ENCODE assay signal across 1 cellular context in the genomic region with DNA sequence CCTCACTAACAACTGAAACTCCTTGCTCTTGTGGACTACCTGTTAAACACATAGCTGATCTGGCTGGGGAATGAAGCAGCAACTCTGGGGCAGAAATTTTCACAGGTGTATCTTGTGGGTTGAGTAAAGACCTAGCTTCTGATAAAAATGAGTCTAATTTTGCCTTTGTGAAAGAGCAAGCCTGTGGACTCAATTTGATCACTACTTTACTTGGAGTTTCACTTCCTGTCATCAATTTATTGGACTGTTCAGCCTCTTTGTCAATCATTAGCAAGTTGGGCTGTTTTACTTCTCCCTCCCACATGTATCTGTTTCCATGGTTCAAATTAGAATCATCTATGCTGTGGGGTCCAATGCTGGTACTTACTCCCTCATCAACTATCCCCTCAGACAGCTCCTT.
TF ChIP-seq lines count a peak whose summit lies in the region.

No MANE protein-coding gene starts in this region.

TF ChIP-seq in WTC11, 78 proteins besides CTCF, POLR2A, EP300 and RAD21:
- no peak for TF ChIP-seq ZNF317 (CRISPR knock-in tag; IDR thresholded peaks at IDR 0.05; ENCODE audit: borderline replicate concordance, low read depth)
- no peak for TF ChIP-seq KAT7 (CRISPR knock-in tag; IDR thresholded peaks at IDR 0.05; ENCODE audit: borderline replicate concordance)
- no peak for TF ChIP-seq ATF1 (CRISPR knock-in tag; IDR thresholded peaks at IDR 0.05)
- TF ChIP-seq, protein P1, sequence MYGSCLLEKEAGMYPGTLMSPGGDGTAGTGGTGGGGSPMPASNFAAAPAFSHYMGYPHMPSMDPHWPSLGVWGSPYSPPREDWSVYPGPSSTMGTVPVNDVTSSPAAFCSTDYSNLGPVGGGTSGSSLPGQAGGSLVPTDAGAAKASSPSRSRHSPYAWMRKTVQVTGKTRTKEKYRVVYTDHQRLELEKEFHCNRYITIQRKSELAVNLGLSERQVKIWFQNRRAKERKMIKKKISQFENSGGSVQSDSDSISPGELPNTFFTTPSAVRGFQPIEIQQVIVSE (CRISPR knock-in tag; IDR thresholded peaks at IDR 0.05; ENCODE audit: borderline replicate concordance): no peak
- no peak for TF ChIP-seq GTF2I (CRISPR knock-in tag; conservative IDR thresholded peaks at IDR 0.05)
- no peak for TF ChIP-seq ZNF219 (CRISPR knock-in tag; IDR thresholded peaks at IDR 0.05; ENCODE audit: borderline replicate concordance)
- no peak for TF ChIP-seq MYBL2 (CRISPR knock-in tag; IDR thresholded peaks at IDR 0.05)
- TF ChIP-seq NFYB (CRISPR knock-in tag; conservative IDR thresholded peaks at IDR 0.05; ENCODE audit: low read depth): no peak
- TF ChIP-seq, protein P2, sequence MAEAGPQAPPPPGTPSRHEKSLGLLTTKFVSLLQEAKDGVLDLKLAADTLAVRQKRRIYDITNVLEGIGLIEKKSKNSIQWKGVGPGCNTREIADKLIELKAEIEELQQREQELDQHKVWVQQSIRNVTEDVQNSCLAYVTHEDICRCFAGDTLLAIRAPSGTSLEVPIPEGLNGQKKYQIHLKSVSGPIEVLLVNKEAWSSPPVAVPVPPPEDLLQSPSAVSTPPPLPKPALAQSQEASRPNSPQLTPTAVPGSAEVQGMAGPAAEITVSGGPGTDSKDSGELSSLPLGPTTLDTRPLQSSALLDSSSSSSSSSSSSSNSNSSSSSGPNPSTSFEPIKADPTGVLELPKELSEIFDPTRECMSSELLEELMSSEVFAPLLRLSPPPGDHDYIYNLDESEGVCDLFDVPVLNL (CRISPR knock-in tag; IDR thresholded peaks at IDR 0.05; ENCODE audit: borderline replicate concordance, low read depth): no peak
- no peak for TF ChIP-seq SMAD4 (CRISPR knock-in tag; IDR thresholded peaks at IDR 0.05)
- TF ChIP-seq, protein P3, sequence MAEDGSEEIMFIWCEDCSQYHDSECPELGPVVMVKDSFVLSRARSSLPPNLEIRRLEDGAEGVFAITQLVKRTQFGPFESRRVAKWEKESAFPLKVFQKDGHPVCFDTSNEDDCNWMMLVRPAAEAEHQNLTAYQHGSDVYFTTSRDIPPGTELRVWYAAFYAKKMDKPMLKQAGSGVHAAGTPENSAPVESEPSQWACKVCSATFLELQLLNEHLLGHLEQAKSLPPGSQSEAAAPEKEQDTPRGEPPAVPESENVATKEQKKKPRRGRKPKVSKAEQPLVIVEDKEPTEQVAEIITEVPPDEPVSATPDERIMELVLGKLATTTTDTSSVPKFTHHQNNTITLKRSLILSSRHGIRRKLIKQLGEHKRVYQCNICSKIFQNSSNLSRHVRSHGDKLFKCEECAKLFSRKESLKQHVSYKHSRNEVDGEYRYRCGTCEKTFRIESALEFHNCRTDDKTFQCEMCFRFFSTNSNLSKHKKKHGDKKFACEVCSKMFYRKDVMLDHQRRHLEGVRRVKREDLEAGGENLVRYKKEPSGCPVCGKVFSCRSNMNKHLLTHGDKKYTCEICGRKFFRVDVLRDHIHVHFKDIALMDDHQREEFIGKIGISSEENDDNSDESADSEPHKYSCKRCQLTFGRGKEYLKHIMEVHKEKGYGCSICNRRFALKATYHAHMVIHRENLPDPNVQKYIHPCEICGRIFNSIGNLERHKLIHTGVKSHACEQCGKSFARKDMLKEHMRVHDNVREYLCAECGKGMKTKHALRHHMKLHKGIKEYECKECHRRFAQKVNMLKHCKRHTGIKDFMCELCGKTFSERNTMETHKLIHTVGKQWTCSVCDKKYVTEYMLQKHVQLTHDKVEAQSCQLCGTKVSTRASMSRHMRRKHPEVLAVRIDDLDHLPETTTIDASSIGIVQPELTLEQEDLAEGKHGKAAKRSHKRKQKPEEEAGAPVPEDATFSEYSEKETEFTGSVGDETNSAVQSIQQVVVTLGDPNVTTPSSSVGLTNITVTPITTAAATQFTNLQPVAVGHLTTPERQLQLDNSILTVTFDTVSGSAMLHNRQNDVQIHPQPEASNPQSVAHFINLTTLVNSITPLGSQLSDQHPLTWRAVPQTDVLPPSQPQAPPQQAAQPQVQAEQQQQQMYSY (CRISPR knock-in tag; IDR thresholded peaks at IDR 0.05): no peak
- no peak for TF ChIP-seq ZNF416 (CRISPR knock-in tag; IDR thresholded peaks at IDR 0.05)
- TF ChIP-seq RELA (CRISPR knock-in tag; IDR thresholded peaks at IDR 0.05; ENCODE audit: borderline replicate concordance): no peak
- no peak for TF ChIP-seq HMGA2 (CRISPR knock-in tag; IDR thresholded peaks at IDR 0.05)
- TF ChIP-seq ZNF671 (CRISPR knock-in tag; IDR thresholded peaks at IDR 0.05): no peak
- TF ChIP-seq FOXJ3 (CRISPR knock-in tag; IDR thresholded peaks at IDR 0.05; ENCODE audit: borderline replicate concordance): no peak
- no peak for TF ChIP-seq NR3C1 (CRISPR knock-in tag; conservative IDR thresholded peaks at IDR 0.05; ENCODE audit: low read depth)
- TF ChIP-seq, protein P4, sequence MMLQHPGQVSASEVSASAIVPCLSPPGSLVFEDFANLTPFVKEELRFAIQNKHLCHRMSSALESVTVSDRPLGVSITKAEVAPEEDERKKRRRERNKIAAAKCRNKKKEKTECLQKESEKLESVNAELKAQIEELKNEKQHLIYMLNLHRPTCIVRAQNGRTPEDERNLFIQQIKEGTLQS (CRISPR knock-in tag; conservative IDR thresholded peaks at IDR 0.05): no peak
